ENCODE assay signal across 8 cellular contexts in the genomic region with DNA sequence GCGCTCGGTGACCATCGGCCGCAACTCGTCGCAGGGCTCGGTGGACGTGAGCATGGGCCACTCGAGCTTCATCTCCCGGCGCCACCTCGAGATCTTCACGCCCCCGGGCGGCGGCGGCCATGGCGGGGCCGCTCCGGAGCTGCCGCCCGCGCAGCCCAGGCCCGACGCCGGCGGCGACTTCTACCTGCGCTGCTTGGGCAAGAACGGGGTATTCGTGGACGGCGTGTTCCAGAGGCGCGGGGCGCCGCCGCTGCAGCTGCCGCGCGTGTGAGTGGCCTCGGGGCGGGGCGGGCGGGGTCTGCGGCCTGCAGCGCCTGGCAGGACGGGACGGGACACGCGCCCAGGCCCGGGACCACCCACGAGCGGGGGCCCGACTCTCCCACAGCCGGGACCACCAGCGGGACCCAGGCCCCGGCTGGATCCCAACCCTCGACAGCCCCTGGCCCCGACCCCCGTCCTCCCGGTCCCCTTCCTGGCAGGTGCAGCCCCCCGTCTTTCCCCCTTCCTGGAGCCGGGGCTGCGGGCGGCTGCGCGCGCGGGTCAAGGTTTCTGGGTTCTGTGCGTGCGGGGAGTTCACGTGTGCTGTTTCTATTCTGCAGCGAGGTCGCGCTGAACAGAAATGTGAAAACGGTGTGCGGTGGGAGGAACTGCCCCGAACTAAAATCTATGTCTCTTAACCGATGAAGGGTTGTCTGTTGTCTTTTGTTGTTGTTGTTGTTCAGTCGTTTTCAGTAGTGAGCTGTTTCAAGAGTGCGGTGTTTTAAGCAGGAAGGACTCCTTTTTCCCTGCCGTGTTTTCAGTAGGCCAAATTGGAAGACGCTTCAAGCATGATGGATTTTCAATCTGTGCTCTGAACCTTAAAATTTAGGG. TPM values are rescaled to one million over a fixed set of nuclear protein-coding genes. Genes with fewer than 3 reads are reported as not detected.
DNase-seq lines count a peak whose midpoint lies in the region; ATAC-seq, FAIRE-seq and TF ChIP-seq lines count a peak whose summit lies in the region.

No MANE protein-coding gene starts in this region.

- H3F3A ChIP-seq in MM.1S (ENCODE audit: insufficient read depth, low read length), result peaks cover 12% of the 10 kb centered on the region; the same call in 1 of the 2 replicates

- H3K27me3 Mint-ChIP-seq in nephron (ENCODE audit: low read depth), result no peaks in the 10 kb centered on the region

- H3K36me3 Mint-ChIP-seq in nephron (ENCODE audit: low read depth), result peaks cover 6% of the 10 kb centered on the region

- H3K27ac ChIP-seq in MM.1S (ENCODE audit: low read length) (peak overlapping the region; percentile 55; the same call in 1 of the 2 replicates), vagina (peak overlapping the region; percentile 78)

- peak; percentile 10 for ATAC-seq in esophagus mucosa

- DNase-seq in activated T-cell treated with anti-CD3 and anti-CD28 coated beads for 1 hour (ENCODE audit: low read depth), result peak; percentile 28
- no peak for DNase-seq in activated T-cell treated with anti-CD3 and anti-CD28 coated beads for 4 hours
- DNase-seq in MM.1S, result peak; percentile 48
- peak; percentile 24 for DNase-seq in activated T-cell treated with anti-CD3 and anti-CD28 coated beads for 24 hours (ENCODE audit: low read depth)
- DNase-seq in vagina (ENCODE audit: extremely low spot score in 2 of 2), result no peak
- no peak for DNase-seq in D721Med (ENCODE audit: insufficient read length, low spot score)

- FAIRE-seq in D721Med (lab: Jason Lieb, UNC), result no peak

- intact Hi-C loops in vagina (cut with DNase I), result no loop called here

- H3K27me3 ChIP-seq in MM.1S (replicated peaks; ENCODE audit: insufficient read depth, low read length), result no peaks in the 10 kb centered on the region
- H3K27me3 ChIP-seq in vagina, result no peaks in the 10 kb centered on the region

- peaks cover 23% of the 10 kb centered on the region for H3K4me1 Mint-ChIP-seq in nephron

- peak overlapping the region; percentile 78 for H3K4me3 ChIP-seq in MM.1S (ENCODE audit: low read length)
- peak overlapping the region; percentile 78 to 95 for H3K4me3 ChIP-seq in vagina

- TF ChIP-seq CTCF in MM.1S (IDR thresholded peaks at IDR 0.05; ENCODE audit: low read length), result no peak
- no peak for TF ChIP-seq CTCF in nephron (IDR thresholded peaks at IDR 0.05; ENCODE audit: unreplicated experiment in 3 of 3)
- TF ChIP-seq CTCF in vagina (IDR thresholded peaks at IDR 0.05), result no peak
- TF ChIP-seq CTCF in D721Med (IDR thresholded peaks at IDR 0.05; ENCODE audit: insufficient read depth, missing control alignments), result no peak

- H3K36me3 ChIP-seq in MM.1S (replicated peaks; ENCODE audit: insufficient read depth, low read length) (no peaks in the 10 kb centered on the region), vagina (no peaks in the 10 kb centered on the region)

- no peaks in the 10 kb centered on the region for H3K9me2 ChIP-seq in MM.1S (replicated peaks; ENCODE audit: insufficient read depth, low read length)

- no peak overlapping the region for H2AFZ ChIP-seq in MM.1S (ENCODE audit: low read length)

- H3K4me2 ChIP-seq in MM.1S (ENCODE audit: low read depth, low read length), result peak overlapping the region; percentile 65

- H3K9me3 Mint-ChIP-seq in nephron, result no peaks in the 10 kb centered on the region

- H3K4me3 Mint-ChIP-seq in nephron, result peak overlapping the region; percentile 87 to 95 (median 94)

- H3K9me3 ChIP-seq in MM.1S (replicated peaks; ENCODE audit: insufficient read depth, low read length) (no peaks in the 10 kb centered on the region), vagina (no peaks in the 10 kb centered on the region)

- no peak for TF ChIP-seq POLR2A in vagina (IDR thresholded peaks at IDR 0.05)

- peaks cover 51% of the 10 kb centered on the region for H3K79me2 ChIP-seq in MM.1S (ENCODE audit: low read length)

- peaks cover 20% of the 10 kb centered on the region for H4K20me1 ChIP-seq in MM.1S (ENCODE audit: insufficient read depth, low read length)

- peak overlapping the region; percentile 89 to 95 (median 92) for H3K27ac Mint-ChIP-seq in nephron

- H3K9ac ChIP-seq in MM.1S (ENCODE audit: low read length), result peak overlapping the region; percentile 72

- H3K4me1 ChIP-seq in MM.1S (ENCODE audit: low read length) (0 out of 2 replicates have a peak, but pooled peaks cover 4% of the 10 kb centered on the region), vagina (peaks cover 47% of the 10 kb centered on the region)

RNA-seq across cellular contexts. Expression of a gene that starts 0.7 kb away (rescaled TPM):
- total RNA-seq in esophagus mucosa, result 34.2 TPM
- 55.5 TPM for total RNA-seq in vagina

Comparison
In these comparisons a context has a peak if more than half of its experiments do, and no peak if none do; other contexts are left out.
1. DNase-seq: peak in activated T-cell treated with anti-CD3 and anti-CD28 coated beads for 1 hour (single experiment), MM.1S (single experiment) and activated T-cell treated with anti-CD3 and anti-CD28 coated beads for 24 hours (single experiment); none in activated T-cell treated with anti-CD3 and anti-CD28 coated beads for 4 hours (single experiment), vagina (0 of 2) and D721Med (single experiment).